In the genomic region with DNA sequence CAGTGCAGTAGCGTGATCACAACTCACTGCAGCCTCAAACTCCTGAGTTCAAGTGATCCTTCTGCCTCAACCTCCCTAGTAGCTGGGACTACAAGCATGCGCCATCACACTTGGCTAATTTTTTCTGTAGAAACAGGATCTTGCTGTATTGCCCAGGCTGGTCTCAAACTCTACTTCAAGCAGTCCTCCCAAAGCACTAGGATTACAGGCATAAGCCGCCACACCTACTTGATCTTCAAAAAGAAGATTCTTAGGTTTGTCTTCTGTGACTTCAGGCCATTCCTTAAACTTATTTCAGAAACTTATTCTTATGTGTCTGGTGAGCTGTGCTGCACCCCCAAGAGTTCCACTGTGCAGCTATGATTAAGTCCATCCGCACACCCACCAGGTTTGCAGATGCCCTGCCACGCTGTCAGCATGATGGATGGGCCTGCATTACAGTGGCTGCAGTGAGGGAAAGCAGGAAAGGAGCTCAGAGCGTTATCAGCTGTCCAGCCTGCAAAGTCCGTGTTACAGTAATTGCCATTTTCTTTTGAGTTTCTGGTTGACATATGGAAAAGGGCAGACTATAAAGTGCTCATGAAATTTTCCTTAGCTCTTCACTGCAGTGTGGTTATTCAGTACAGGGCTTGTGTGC, we compare ENCODE assay signal across 1 cellular context.
A peak's percentile ranks its signal among the peaks of the same experiment; 100 is the strongest.
TF ChIP-seq lines count a peak whose summit lies in the region.

No MANE protein-coding gene starts in this region.

TF ChIP-seq in K562, 482 proteins besides CTCF, POLR2A, EP300 and RAD21 (continued from another document):
- TF ChIP-seq PBX2 (CRISPR knock-in tag; IDR thresholded peaks at IDR 0.05; ENCODE audit: low read depth) (peak; percentile 45), PBX2 (tag; conservative IDR thresholded peaks at IDR 0.05; ENCODE audit: low read depth) (peak; percentile 96), ZNF121 (CRISPR knock-in tag; conservative IDR thresholded peaks at IDR 0.05) (no peak), RBM22 (IDR thresholded peaks at IDR 0.05; ENCODE audit: low read depth, low read length, poor library complexity, severe bottlenecking) (no peak), HMBOX1 (IDR thresholded peaks at IDR 0.05) (no peak), MED1 (CRISPR knock-in tag; IDR thresholded peaks at IDR 0.05; ENCODE audit: borderline replicate concordance) (no peak), NBN (IDR thresholded peaks at IDR 0.05; ENCODE audit: low read depth) (no peak), L3MBTL2 (IDR thresholded peaks at IDR 0.05) (no peak), SIRT6 (IDR thresholded peaks at IDR 0.05; ENCODE audit: low read depth, low read length) (no peak), WHSC1 (IDR thresholded peaks at IDR 0.05; ENCODE audit: low read length) (no peak), TEAD4 (IDR thresholded peaks at IDR 0.05; ENCODE audit: low read length) (0 out of 2 replicates have a peak, but pooled peaks have one; percentile 10), TEAD4 (CRISPR knock-in tag; IDR thresholded peaks at IDR 0.05; ENCODE audit: borderline replicate concordance) (no peak), ZBTB1 (CRISPR knock-in tag; IDR thresholded peaks at IDR 0.05; ENCODE audit: borderline replicate concordance, low read depth) (no peak), ETV1 (tag; conservative IDR thresholded peaks at IDR 0.05; ENCODE audit: low read depth) (peak; percentile 68), TSC22D4 (tag; IDR thresholded peaks at IDR 0.05) (no peak), BRCA1 (IDR thresholded peaks at IDR 0.05) (no peak), BRCA1 (CRISPR knock-in tag; IDR thresholded peaks at IDR 0.05) (no peak), ZNF57 (CRISPR knock-in tag; IDR thresholded peaks at IDR 0.05) (no peak), MEIS2 (IDR thresholded peaks at IDR 0.05; ENCODE audit: partially characterized antibody) (peak; percentile 97), MAFG (tag; conservative IDR thresholded peaks at IDR 0.05) (no peak), GTF3C2 (IDR thresholded peaks at IDR 0.05; ENCODE audit: borderline replicate concordance, extremely low read depth, insufficient read length) (no peak), ZNF695 (CRISPR knock-in tag; IDR thresholded peaks at IDR 0.05) (no peak)
- TF ChIP-seq, protein P1, sequence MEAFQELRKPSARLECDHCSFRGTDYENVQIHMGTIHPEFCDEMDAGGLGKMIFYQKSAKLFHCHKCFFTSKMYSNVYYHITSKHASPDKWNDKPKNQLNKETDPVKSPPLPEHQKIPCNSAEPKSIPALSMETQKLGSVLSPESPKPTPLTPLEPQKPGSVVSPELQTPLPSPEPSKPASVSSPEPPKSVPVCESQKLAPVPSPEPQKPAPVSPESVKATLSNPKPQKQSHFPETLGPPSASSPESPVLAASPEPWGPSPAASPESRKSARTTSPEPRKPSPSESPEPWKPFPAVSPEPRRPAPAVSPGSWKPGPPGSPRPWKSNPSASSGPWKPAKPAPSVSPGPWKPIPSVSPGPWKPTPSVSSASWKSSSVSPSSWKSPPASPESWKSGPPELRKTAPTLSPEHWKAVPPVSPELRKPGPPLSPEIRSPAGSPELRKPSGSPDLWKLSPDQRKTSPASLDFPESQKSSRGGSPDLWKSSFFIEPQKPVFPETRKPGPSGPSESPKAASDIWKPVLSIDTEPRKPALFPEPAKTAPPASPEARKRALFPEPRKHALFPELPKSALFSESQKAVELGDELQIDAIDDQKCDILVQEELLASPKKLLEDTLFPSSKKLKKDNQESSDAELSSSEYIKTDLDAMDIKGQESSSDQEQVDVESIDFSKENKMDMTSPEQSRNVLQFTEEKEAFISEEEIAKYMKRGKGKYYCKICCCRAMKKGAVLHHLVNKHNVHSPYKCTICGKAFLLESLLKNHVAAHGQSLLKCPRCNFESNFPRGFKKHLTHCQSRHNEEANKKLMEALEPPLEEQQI (IDR thresholded peaks at IDR 0.05), result no peak
- TF ChIP-seq, protein P2, sequence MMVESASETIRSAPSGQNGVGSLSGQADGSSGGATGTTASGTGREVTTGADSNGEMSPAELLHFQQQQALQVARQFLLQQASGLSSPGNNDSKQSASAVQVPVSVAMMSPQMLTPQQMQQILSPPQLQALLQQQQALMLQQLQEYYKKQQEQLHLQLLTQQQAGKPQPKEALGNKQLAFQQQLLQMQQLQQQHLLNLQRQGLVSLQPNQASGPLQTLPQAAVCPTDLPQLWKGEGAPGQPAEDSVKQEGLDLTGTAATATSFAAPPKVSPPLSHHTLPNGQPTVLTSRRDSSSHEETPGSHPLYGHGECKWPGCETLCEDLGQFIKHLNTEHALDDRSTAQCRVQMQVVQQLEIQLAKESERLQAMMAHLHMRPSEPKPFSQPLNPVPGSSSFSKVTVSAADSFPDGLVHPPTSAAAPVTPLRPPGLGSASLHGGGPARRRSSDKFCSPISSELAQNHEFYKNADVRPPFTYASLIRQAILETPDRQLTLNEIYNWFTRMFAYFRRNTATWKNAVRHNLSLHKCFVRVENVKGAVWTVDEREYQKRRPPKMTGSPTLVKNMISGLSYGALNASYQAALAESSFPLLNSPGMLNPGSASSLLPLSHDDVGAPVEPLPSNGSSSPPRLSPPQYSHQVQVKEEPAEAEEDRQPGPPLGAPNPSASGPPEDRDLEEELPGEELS (CRISPR knock-in tag; IDR thresholded peaks at IDR 0.05; ENCODE audit: borderline replicate concordance), result no peak
- TF ChIP-seq, protein P3, sequence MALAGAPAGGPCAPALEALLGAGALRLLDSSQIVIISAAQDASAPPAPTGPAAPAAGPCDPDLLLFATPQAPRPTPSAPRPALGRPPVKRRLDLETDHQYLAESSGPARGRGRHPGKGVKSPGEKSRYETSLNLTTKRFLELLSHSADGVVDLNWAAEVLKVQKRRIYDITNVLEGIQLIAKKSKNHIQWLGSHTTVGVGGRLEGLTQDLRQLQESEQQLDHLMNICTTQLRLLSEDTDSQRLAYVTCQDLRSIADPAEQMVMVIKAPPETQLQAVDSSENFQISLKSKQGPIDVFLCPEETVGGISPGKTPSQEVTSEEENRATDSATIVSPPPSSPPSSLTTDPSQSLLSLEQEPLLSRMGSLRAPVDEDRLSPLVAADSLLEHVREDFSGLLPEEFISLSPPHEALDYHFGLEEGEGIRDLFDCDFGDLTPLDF (CRISPR knock-in tag; IDR thresholded peaks at IDR 0.05), result no peak
- TF ChIP-seq, protein P4, sequence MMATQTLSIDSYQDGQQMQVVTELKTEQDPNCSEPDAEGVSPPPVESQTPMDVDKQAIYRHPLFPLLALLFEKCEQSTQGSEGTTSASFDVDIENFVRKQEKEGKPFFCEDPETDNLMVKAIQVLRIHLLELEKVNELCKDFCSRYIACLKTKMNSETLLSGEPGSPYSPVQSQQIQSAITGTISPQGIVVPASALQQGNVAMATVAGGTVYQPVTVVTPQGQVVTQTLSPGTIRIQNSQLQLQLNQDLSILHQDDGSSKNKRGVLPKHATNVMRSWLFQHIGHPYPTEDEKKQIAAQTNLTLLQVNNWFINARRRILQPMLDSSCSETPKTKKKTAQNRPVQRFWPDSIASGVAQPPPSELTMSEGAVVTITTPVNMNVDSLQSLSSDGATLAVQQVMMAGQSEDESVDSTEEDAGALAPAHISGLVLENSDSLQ (IDR thresholded peaks at IDR 0.05), result peak; percentile 87
